ENCODE assay signal across 8 cellular contexts in the genomic region with DNA sequence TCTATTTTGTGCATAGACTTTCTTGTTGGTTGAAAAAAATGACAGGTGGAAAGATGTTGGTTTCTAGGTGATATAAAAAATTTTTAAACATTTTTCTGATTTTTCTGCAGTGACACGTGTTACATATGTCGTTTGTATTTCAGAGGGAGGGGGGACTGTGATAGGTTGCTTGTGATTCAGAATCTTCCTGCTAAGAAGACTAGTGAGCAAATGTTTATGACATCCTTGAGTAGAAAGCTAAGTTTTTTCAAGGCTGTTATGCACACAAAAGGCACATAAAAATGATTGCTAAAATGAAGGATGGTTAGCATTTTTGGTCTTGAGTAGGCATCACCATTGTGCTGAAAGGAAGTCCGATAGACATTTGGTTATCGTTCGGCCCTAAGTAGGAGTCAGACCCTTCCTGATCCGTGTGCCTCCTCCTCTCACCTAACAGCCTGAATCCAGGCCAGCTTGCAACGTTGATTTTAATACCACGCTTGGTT. TPM values are rescaled to one million over a fixed set of nuclear protein-coding genes. Genes with fewer than 3 reads are reported as not detected.
DNase-seq lines count a peak whose midpoint lies in the region; ATAC-seq and TF ChIP-seq lines count a peak whose summit lies in the region.

No MANE protein-coding gene starts in this region.

- no peak for TF ChIP-seq CTCF in WTC11 (IDR thresholded peaks at IDR 0.05)

- peak overlapping the region; percentile 91 for H3K4me3 Mint-ChIP-seq in WTC11

- no peaks in the 10 kb centered on the region for H3K4me1 ChIP-seq in right cardiac atrium (ENCODE audit: control insufficient read depth, insufficient read depth, low read length)
- H3K4me1 ChIP-seq in skeletal muscle tissue (ENCODE audit: control insufficient read depth in 3 of 3, insufficient read depth in 3 of 3, low read length in 3 of 3), result peaks cover 15 to 17% (median 15%) of the 10 kb centered on the region in 3 donors

- ATAC-seq in WTC11, result no peak
- no peak for ATAC-seq in right cardiac atrium
- no peak for ATAC-seq in GM18511 (IDR thresholded peaks at IDR 0.05; ENCODE audit: unreplicated experiment)

- H3K27ac ChIP-seq in right cardiac atrium (ENCODE audit: low read length) (no peak overlapping the region), skeletal muscle tissue (ENCODE audit: low read depth, low read length) (peak overlapping the region; percentile 89)

- no peaks in the 10 kb centered on the region for H3K27me3 ChIP-seq in right cardiac atrium (ENCODE audit: control insufficient read depth, insufficient read depth)
- no peaks in the 10 kb centered on the region for H3K27me3 ChIP-seq in skeletal muscle tissue (ENCODE audit: control insufficient read depth in 3 of 3, insufficient read depth in 3 of 3, low read length in 3 of 3)

- H3K27ac Mint-ChIP-seq in WTC11, result peak overlapping the region; percentile 72

- CTCF ChIA-PET in WTC11 (lab: Charles Lee), result interaction anchor here (0.9 to 2.5 kb wide), 3 partner anchors 62 to 239 kb away, joined by 3 to 10 read pairs (median 3); a partner anchor contains a TSS

- no peaks in the 10 kb centered on the region for H3K9me3 Mint-ChIP-seq in WTC11

- 2% methylated on average over 8 of the region's 8 CpGs for WGBS in right cardiac atrium

- peaks cover 5 to 7% (median 6%) of the 10 kb centered on the region in 3 donors for H3K36me3 ChIP-seq in skeletal muscle tissue (ENCODE audit: control insufficient read depth in 3 of 3, insufficient read depth in 3 of 3, low read length in 3 of 3)

- H3K4me1 Mint-ChIP-seq in WTC11, result peaks cover 28% of the 10 kb centered on the region

- H3K27me3 Mint-ChIP-seq in WTC11 (ENCODE audit: low read depth), result no peaks in the 10 kb centered on the region

- H3K4me3 ChIP-seq in right cardiac atrium (ENCODE audit: low read length) (peak overlapping the region; percentile 56), skeletal muscle tissue (ENCODE audit: low read length in 3 of 3) (peak overlapping the region; percentile 90 to 93 (median 92))

- H3K9ac ChIP-seq in skeletal muscle tissue (ENCODE audit: low read depth in 1 of 3, low read length in 3 of 3), result peak overlapping the region; percentile 87 to 97 (median 93)

- H3K36me3 Mint-ChIP-seq in WTC11, result peaks cover 18% of the 10 kb centered on the region

- intact Hi-C loops in right cardiac atrium (cut with DNase I), result loop anchor here in 2 of 4 donors (5.0 to 10.0 kb wide), 3 partner anchors 177 to 240 kb away; a partner anchor contains a TSS

- H3K9me3 ChIP-seq in right cardiac atrium (ENCODE audit: control insufficient read depth, low read length), result no peaks in the 10 kb centered on the region
- no peaks in the 10 kb centered on the region for H3K9me3 ChIP-seq in skeletal muscle tissue (ENCODE audit: control insufficient read depth in 3 of 3, low read length in 3 of 3)

- DNase-seq in DMS 273 (lab: John Stamatoyannopoulos, UW; ENCODE audit: unreplicated experiment), result peak; percentile 63
- peak; percentile 54 for DNase-seq in HT1080 (ENCODE audit: low read depth)
- DNase-seq in WTC11 (ENCODE audit: low spot score), result no peak
- DNase-seq in right cardiac atrium, result no peak
- DNase-seq in stimulated activated CD4-positive, alpha-beta T cell treated with anti-CD3 and anti-CD28 coated beads, Interleukin-4, amount 100 ng/mL, for 24 hours, result no peak
- DNase-seq in NCI-H1105 (lab: John Stamatoyannopoulos, UW), result no peak

- POLR2A ChIA-PET in WTC11 (lab: Charles Lee), result interaction anchor here (1.7 kb wide), 1 partner anchor 238 kb away, joined by 6 read pairs; a partner anchor contains a TSS

TF ChIP-seq in WTC11, 78 proteins besides CTCF, POLR2A, EP300 and RAD21 (continues in another document):
- TF ChIP-seq ZNF232 (CRISPR knock-in tag; IDR thresholded peaks at IDR 0.05), result no peak
- TF ChIP-seq NR3C1 (CRISPR knock-in tag; conservative IDR thresholded peaks at IDR 0.05; ENCODE audit: low read depth), result no peak
- no peak for TF ChIP-seq FOXP1 (CRISPR knock-in tag; IDR thresholded peaks at IDR 0.05; ENCODE audit: borderline replicate concordance)
- TF ChIP-seq TEAD1 (CRISPR knock-in tag; IDR thresholded peaks at IDR 0.05), result no peak
- no peak for TF ChIP-seq ETV6 (CRISPR knock-in tag; IDR thresholded peaks at IDR 0.05)
- TF ChIP-seq MXD4 (CRISPR knock-in tag; IDR thresholded peaks at IDR 0.05; ENCODE audit: borderline replicate concordance), result no peak
- TF ChIP-seq TP53 (CRISPR knock-in tag; IDR thresholded peaks at IDR 0.05), result no peak
- TF ChIP-seq, protein P1, sequence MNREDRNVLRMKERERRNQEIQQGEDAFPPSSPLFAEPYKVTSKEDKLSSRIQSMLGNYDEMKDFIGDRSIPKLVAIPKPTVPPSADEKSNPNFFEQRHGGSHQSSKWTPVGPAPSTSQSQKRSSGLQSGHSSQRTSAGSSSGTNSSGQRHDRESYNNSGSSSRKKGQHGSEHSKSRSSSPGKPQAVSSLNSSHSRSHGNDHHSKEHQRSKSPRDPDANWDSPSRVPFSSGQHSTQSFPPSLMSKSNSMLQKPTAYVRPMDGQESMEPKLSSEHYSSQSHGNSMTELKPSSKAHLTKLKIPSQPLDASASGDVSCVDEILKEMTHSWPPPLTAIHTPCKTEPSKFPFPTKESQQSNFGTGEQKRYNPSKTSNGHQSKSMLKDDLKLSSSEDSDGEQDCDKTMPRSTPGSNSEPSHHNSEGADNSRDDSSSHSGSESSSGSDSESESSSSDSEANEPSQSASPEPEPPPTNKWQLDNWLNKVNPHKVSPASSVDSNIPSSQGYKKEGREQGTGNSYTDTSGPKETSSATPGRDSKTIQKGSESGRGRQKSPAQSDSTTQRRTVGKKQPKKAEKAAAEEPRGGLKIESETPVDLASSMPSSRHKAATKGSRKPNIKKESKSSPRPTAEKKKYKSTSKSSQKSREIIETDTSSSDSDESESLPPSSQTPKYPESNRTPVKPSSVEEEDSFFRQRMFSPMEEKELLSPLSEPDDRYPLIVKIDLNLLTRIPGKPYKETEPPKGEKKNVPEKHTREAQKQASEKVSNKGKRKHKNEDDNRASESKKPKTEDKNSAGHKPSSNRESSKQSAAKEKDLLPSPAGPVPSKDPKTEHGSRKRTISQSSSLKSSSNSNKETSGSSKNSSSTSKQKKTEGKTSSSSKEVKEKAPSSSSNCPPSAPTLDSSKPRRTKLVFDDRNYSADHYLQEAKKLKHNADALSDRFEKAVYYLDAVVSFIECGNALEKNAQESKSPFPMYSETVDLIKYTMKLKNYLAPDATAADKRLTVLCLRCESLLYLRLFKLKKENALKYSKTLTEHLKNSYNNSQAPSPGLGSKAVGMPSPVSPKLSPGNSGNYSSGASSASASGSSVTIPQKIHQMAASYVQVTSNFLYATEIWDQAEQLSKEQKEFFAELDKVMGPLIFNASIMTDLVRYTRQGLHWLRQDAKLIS (CRISPR knock-in tag; IDR thresholded peaks at IDR 0.05; ENCODE audit: borderline replicate concordance), result no peak
- TF ChIP-seq, protein P2, sequence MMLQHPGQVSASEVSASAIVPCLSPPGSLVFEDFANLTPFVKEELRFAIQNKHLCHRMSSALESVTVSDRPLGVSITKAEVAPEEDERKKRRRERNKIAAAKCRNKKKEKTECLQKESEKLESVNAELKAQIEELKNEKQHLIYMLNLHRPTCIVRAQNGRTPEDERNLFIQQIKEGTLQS (CRISPR knock-in tag; conservative IDR thresholded peaks at IDR 0.05), result no peak
- TF ChIP-seq, protein P3, sequence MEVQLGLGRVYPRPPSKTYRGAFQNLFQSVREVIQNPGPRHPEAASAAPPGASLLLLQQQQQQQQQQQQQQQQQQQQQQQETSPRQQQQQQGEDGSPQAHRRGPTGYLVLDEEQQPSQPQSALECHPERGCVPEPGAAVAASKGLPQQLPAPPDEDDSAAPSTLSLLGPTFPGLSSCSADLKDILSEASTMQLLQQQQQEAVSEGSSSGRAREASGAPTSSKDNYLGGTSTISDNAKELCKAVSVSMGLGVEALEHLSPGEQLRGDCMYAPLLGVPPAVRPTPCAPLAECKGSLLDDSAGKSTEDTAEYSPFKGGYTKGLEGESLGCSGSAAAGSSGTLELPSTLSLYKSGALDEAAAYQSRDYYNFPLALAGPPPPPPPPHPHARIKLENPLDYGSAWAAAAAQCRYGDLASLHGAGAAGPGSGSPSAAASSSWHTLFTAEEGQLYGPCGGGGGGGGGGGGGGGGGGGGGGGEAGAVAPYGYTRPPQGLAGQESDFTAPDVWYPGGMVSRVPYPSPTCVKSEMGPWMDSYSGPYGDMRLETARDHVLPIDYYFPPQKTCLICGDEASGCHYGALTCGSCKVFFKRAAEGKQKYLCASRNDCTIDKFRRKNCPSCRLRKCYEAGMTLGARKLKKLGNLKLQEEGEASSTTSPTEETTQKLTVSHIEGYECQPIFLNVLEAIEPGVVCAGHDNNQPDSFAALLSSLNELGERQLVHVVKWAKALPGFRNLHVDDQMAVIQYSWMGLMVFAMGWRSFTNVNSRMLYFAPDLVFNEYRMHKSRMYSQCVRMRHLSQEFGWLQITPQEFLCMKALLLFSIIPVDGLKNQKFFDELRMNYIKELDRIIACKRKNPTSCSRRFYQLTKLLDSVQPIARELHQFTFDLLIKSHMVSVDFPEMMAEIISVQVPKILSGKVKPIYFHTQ (CRISPR knock-in tag; IDR thresholded peaks at IDR 0.05), result no peak
- TF ChIP-seq, protein P4, sequence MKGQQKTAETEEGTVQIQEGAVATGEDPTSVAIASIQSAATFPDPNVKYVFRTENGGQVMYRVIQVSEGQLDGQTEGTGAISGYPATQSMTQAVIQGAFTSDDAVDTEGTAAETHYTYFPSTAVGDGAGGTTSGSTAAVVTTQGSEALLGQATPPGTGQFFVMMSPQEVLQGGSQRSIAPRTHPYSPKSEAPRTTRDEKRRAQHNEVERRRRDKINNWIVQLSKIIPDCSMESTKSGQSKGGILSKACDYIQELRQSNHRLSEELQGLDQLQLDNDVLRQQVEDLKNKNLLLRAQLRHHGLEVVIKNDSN (CRISPR knock-in tag; IDR thresholded peaks at IDR 0.05), result no peak
- no peak for TF ChIP-seq ZNF219 (CRISPR knock-in tag; IDR thresholded peaks at IDR 0.05; ENCODE audit: borderline replicate concordance)
- no peak for TF ChIP-seq SMAD4 (CRISPR knock-in tag; IDR thresholded peaks at IDR 0.05)
- TF ChIP-seq ZNF396 (CRISPR knock-in tag; IDR thresholded peaks at IDR 0.05; ENCODE audit: borderline replicate concordance), result no peak

RNA-seq across cellular contexts. Expression of a gene that starts 1.5 kb away (rescaled TPM):
- 102 and 105 TPM in 2 replicates for total RNA-seq in HT1080 (2014; rRNA removed; shearing (Covaris generic))
- polyA plus RNA-seq in HT1080 (2015; cell fraction: cytosol; rRNA removed), result 68.8 and 82.5 TPM in 2 replicates
- polyA plus RNA-seq in HT1080 (2015; cell fraction: nucleus; rRNA removed), result 65.1 and 79.4 TPM in 2 replicates
- total RNA-seq in WTC11 (2021), result 32.3 to 34.8 TPM (median 33.4 TPM) in 3 replicates
- total RNA-seq in right cardiac atrium, result 10 to 100 TPM; 31.0 to 42.9 (median 34.2) TPM
- 19.0 TPM for polyA plus RNA-seq in right cardiac atrium
- total RNA-seq in skeletal muscle tissue, result 44.9 TPM

RNA-seq across cellular contexts. Expression of a gene that starts 23.2 kb away (rescaled TPM):
- 45.8 and 46.3 TPM in 2 replicates for total RNA-seq in HT1080 (2014; rRNA removed; shearing (Covaris generic))
- 45.0 and 57.1 TPM in 2 replicates for polyA plus RNA-seq in HT1080 (2015; cell fraction: cytosol; rRNA removed)
- polyA plus RNA-seq in HT1080 (2015; cell fraction: nucleus; rRNA removed), result 130 and 139 TPM in 2 replicates
- 40.7 to 46.6 TPM (median 42.7 TPM) in 3 replicates for total RNA-seq in WTC11 (2021)
- 10 to 100 TPM; 65.1 to 95.5 (median 74.9) TPM for total RNA-seq in right cardiac atrium
- 20.9 TPM for polyA plus RNA-seq in right cardiac atrium
- 51.1 TPM for total RNA-seq in skeletal muscle tissue

Comparison
In these comparisons a context has a peak if more than half of its experiments do, and no peak if none do; other contexts are left out.
1. DNase-seq: peak in DMS 273 (single experiment) and HT1080 (single experiment); none in WTC11 (single experiment), right cardiac atrium (0 of 3), stimulated activated CD4-positive, alpha-beta T cell treated with anti-CD3 and anti-CD28 coated beads, Interleukin-4, amount 100 ng/mL, for 24 hours (single experiment) and NCI-H1105 (single experiment).